In the genomic region with DNA sequence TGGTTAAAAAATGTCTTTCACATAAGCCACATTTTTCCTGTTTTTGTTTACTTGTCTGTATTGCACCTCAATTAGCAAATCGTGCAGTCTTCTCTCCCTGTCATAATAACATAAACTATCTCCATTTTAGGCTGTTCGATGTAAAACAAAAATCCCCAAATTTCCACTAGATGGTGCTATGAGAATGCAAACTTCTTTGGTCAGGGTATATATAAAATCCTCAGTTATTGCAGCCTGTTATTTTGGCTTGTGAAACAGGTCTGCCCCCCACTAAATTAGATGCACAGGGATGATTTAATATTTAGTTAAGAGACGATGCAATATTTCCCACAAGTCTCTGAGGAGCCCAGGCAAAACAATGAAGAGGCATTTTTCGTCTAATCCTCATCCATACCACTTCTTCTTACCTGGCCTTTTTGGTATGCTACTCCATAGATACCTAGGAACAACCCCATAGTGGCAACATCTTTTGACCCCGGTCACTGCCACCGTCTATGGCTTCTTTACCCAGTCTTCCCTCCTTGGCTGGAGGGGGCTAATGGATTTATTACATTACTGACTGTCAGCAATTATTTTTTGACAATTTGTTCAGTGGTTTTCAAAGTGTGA, we compare ENCODE assay signal across 8 cellular contexts.
DNase-seq lines count a peak whose midpoint lies in the region; ATAC-seq and TF ChIP-seq lines count a peak whose summit lies in the region.

No MANE protein-coding gene starts in this region.

- POLR2A ChIA-PET in AG04449 (lab: Yijun Ruan, JAX) = no interaction called here

- no peaks in the 10 kb centered on the region for H3K27me3 ChIP-seq in parathyroid adenoma (ENCODE audit: control insufficient read depth, insufficient read depth, low read length)

- no peaks in the 10 kb centered on the region for H3K36me3 ChIP-seq in parathyroid adenoma (ENCODE audit: control insufficient read depth, insufficient read depth, low read length)

- H3K9me3 ChIP-seq in parathyroid adenoma (ENCODE audit: control insufficient read depth, low read length) = no peaks in the 10 kb centered on the region

- no peak overlapping the region for H3K9ac ChIP-seq in parathyroid adenoma

- H2AFZ ChIP-seq in parathyroid adenoma = peak overlapping the region; percentile 17

- H3K4me1 ChIP-seq in parathyroid adenoma = peaks cover 10% of the 10 kb centered on the region

- H3K4me3 ChIP-seq in AG04449 (ENCODE audit: low read depth, low read length) (no peak overlapping the region), GM12875 (ENCODE audit: low read depth, low read length) (no peak overlapping the region), fibroblast of pulmonary artery (replicated peaks; ENCODE audit: low read depth, low read length) (no peak overlapping the region), parathyroid adenoma (ENCODE audit: low read depth, low read length) (no peak overlapping the region)

- peak; percentile 21 for TF ChIP-seq CTCF in AG04449 (IDR thresholded peaks at IDR 0.05; ENCODE audit: insufficient read depth, low read length, missing control alignments)
- TF ChIP-seq CTCF in GM12875 (IDR thresholded peaks at IDR 0.05; ENCODE audit: borderline replicate concordance, insufficient read depth, low read depth, low read length) = peak; percentile 11; the same call in 1 of the 2 replicates
- TF ChIP-seq CTCF in fibroblast of pulmonary artery (IDR thresholded peaks at IDR 0.05; ENCODE audit: low read length, missing control alignments) = peak; percentile 58
- TF ChIP-seq CTCF in parathyroid adenoma (IDR thresholded peaks at IDR 0.05) = peak; percentile 75

- peak; percentile 55 for ATAC-seq in HG02610 (IDR thresholded peaks at IDR 0.05; ENCODE audit: unreplicated experiment)
- ATAC-seq in SK-N-SH treated with all-trans-retinoic acid at 6 μM for 48 hours = peak; percentile 83

- DNase-seq in AG04449 (ENCODE audit: low read depth, low spot score) (no peak), NCI-H1105 (lab: John Stamatoyannopoulos, UW) (peak; percentile 49), fibroblast of pulmonary artery (ENCODE audit: low read depth) (peak; percentile 82)
- DNase-seq in stimulated activated CD4-positive, alpha-beta T cell treated with anti-CD3 and anti-CD28 coated beads, Interleukin-15, amount 100 ng/mL, for 24 hours = no peak

- H3K4me2 ChIP-seq in parathyroid adenoma (ENCODE audit: low read length) = no peak overlapping the region

- no peak overlapping the region for H3K27ac ChIP-seq in parathyroid adenoma

- CTCF ChIA-PET in AG04449 (lab: Yijun Ruan, JAX) = interaction anchor here (0.5 to 6.0 kb wide), 37 partner anchors 10 to 1961 kb away, joined by 3 to 94 read pairs (median 4); partner anchors contain the start of genes ITGA4 and UBE2E3

- H3K79me2 ChIP-seq in parathyroid adenoma = no peaks in the 10 kb centered on the region

TF ChIP-seq in SK-N-SH treated with all-trans-retinoic acid at 6 μM for 48 hours, 23 proteins besides CTCF, POLR2A, EP300 and RAD21:
- TF ChIP-seq RARB (CRISPR knock-in tag; IDR thresholded peaks at IDR 0.05) = no peak
- TF ChIP-seq BACH2 (CRISPR knock-in tag; IDR thresholded peaks at IDR 0.05; ENCODE audit: borderline replicate concordance) = no peak
- no peak for TF ChIP-seq OSR1 (CRISPR knock-in tag; IDR thresholded peaks at IDR 0.05)
- TF ChIP-seq ZFP3 (CRISPR knock-in tag; IDR thresholded peaks at IDR 0.05) = no peak
- TF ChIP-seq PPARA (CRISPR knock-in tag; IDR thresholded peaks at IDR 0.05; ENCODE audit: borderline replicate concordance) = no peak
- no peak for TF ChIP-seq CREB5 (CRISPR knock-in tag; IDR thresholded peaks at IDR 0.05; ENCODE audit: low read depth)
- TF ChIP-seq CSDC2 (CRISPR knock-in tag; IDR thresholded peaks at IDR 0.05) = no peak

Comparison
In these comparisons a context has a peak if more than half of its experiments do, and no peak if none do; other contexts are left out.
1. DNase-seq: peak in NCI-H1105 (single experiment) and fibroblast of pulmonary artery (single experiment); none in AG04449 (single experiment) and stimulated activated CD4-positive, alpha-beta T cell treated with anti-CD3 and anti-CD28 coated beads, Interleukin-15, amount 100 ng/mL, for 24 hours (single experiment).
2. CTCF ChIP-seq: peak in every context shown above with its lines; median percentile 75 in parathyroid adenoma; 58 in fibroblast of pulmonary artery; 21 in AG04449; 11 in GM12875.